In genomic region chr5:94125107-94125506, GRCh38 we compare ENCODE assay signal across 34 cellular contexts.
"Had no signal": no experiment of that assay in that cellular context is flagged by ENCODE, and none has a peak within 500 bp of the region (broad histone marks: within the 10 kb centered on the region; RNA-seq: fewer than 3 reads in every experiment).

No MANE protein-coding gene starts in this region.

- DNase-seq: Karpas-422, Kasumi-1, MG63, MM.1S, MV-4-11, NCI-H1048, NCI-H1092, NCI-H1092 treated with DMSO at 0.1 percent for 48 hours, NCI-H1105, NCI-H1105 treated with DMSO at 0.1 percent for 48 hours, NCI-H1417, NCI-H1417 treated with DMSO at 0.1 percent for 48 hours, NCI-H1436, NCI-H1436 treated with DMSO at 0.1 percent for 48 hours, NCI-H146, NCI-H1694, NCI-H1694 treated with DMSO at 0.1 percent for 48 hours, NCI-H187, NCI-H187 treated with DMSO at 0.1 percent for 48 hours, NCI-H1930, NCI-H2029, NCI-H2029 treated with DMSO at 0.1 percent for 48 hours, NCI-H2081, NCI-H2081 treated with DMSO at 0.1 percent for 48 hours, NCI-H2107, NCI-H2171, NCI-H2171 treated with DMSO at 0.1 percent for 48 hours, NCI-H2227 treated with DMSO at 0.1 percent for 48 hours, NCI-H226, NCI-H345, NCI-H446, NCI-H446 treated with DMSO at 0.1 percent for 48 hours, NCI-H510A had no signal

- H3K27ac ChIP-seq: KMS-11 had no signal

- H3K4me3 ChIP-seq: MG63 had no signal

- H3K36me3 ChIP-seq: MG63 had no signal

- H3K27me3 ChIP-seq: MG63 had no signal
